1 cellular context compared by ENCODE assay signal in the genomic region with DNA sequence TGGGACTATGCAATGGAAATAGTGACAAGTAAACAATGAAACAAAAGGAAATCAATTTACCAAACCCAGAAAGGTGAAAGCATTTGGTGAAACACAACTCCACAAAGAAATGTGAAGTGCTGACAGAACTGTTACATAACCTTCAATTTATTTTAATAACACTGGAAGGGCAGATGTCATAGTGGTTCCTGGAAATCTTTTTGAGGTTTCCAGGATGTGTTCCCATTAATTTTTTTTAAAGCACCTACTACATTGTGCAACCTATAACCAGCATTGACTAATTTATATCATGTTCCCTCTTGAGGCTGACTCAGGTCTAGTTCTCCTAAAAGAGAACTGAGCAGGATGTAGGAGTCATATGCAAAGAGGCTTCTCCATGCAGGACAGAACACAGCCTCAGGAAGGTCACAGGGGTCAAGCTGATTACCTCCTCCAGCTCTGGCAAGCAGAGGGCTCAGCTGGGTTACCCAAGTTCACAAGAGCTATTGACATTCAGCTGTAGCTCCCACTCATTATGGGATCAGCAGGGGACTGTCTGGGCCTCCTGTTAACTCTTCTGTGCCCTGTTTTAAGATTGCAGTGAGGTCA.
TF ChIP-seq lines count a peak whose summit lies in the region.

No MANE protein-coding gene starts in this region.

TF ChIP-seq in HepG2, 621 proteins besides CTCF, POLR2A, EP300 and RAD21 (continued from another document and continues in another):
- TF ChIP-seq, protein P1, sequence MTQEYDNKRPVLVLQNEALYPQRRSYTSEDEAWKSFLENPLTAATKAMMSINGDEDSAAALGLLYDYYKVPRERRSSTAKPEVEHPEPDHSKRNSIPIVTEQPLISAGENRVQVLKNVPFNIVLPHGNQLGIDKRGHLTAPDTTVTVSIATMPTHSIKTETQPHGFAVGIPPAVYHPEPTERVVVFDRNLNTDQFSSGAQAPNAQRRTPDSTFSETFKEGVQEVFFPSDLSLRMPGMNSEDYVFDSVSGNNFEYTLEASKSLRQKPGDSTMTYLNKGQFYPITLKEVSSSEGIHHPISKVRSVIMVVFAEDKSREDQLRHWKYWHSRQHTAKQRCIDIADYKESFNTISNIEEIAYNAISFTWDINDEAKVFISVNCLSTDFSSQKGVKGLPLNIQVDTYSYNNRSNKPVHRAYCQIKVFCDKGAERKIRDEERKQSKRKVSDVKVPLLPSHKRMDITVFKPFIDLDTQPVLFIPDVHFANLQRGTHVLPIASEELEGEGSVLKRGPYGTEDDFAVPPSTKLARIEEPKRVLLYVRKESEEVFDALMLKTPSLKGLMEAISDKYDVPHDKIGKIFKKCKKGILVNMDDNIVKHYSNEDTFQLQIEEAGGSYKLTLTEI (CRISPR knock-in tag; conservative IDR thresholded peaks at IDR 0.05), result no peak
- TF ChIP-seq ZNF205 (CRISPR knock-in tag; IDR thresholded peaks at IDR 0.05) (0 out of 2 replicates have a peak, but pooled peaks have one; percentile 71), ZNF772 (CRISPR knock-in tag; IDR thresholded peaks at IDR 0.05) (0 out of 2 replicates have a peak, but pooled peaks have one; percentile 24), CEBPG (CRISPR knock-in tag; IDR thresholded peaks at IDR 0.05) (peak; percentile 50; the same call in 1 of the 2 replicates), SIX4 (CRISPR knock-in tag; IDR thresholded peaks at IDR 0.05) (peak; percentile 57), MED1 (CRISPR knock-in tag; IDR thresholded peaks at IDR 0.05) (peak; percentile 83), IKZF1 (IDR thresholded peaks at IDR 0.05) (no peak), HNF4G (IDR thresholded peaks at IDR 0.05; ENCODE audit: borderline replicate concordance, low read depth, low read length) (peak; percentile 19; the same call in 1 of the 2 replicates), HNF4G (CRISPR knock-in tag; IDR thresholded peaks at IDR 0.05; ENCODE audit: borderline replicate concordance, low read depth) (peak; percentile 54; the same call in 1 of the 2 replicates), ATRX (CRISPR knock-in tag; IDR thresholded peaks at IDR 0.05; ENCODE audit: borderline replicate concordance) (no peak), THAP11 (CRISPR knock-in tag; IDR thresholded peaks at IDR 0.05) (0 out of 2 replicates have a peak, but pooled peaks have one; percentile 37), ZNF317 (CRISPR knock-in tag; IDR thresholded peaks at IDR 0.05) (peak; percentile 56; the same call in 1 of the 2 replicates), MIXL1 (CRISPR knock-in tag; IDR thresholded peaks at IDR 0.05) (peak; percentile 95), ZNF253 (CRISPR knock-in tag; IDR thresholded peaks at IDR 0.05; ENCODE audit: borderline replicate concordance) (no peak), SIX1 (CRISPR knock-in tag; IDR thresholded peaks at IDR 0.05; ENCODE audit: borderline replicate concordance) (no peak), MLLT10 (CRISPR knock-in tag; IDR thresholded peaks at IDR 0.05) (no peak), NCOR1 (IDR thresholded peaks at IDR 0.05; ENCODE audit: borderline replicate concordance, low read length) (peak; percentile 80; the same call in 1 of the 2 replicates), MAFF (IDR thresholded peaks at IDR 0.05; ENCODE audit: low read depth, low read length) (no peak), KAT8 (CRISPR knock-in tag; IDR thresholded peaks at IDR 0.05) (peak; percentile 54; the same call in 1 of the 2 replicates), ZNF367 (CRISPR knock-in tag; IDR thresholded peaks at IDR 0.05; ENCODE audit: borderline replicate concordance) (no peak), ZMYM4 (CRISPR knock-in tag; IDR thresholded peaks at IDR 0.05) (peak; percentile 96), SALL1 (CRISPR knock-in tag; IDR thresholded peaks at IDR 0.05) (peak; percentile 94), FOXJ3 (CRISPR knock-in tag; IDR thresholded peaks at IDR 0.05; ENCODE audit: borderline replicate concordance) (peak; percentile 52; the same call in 1 of the 2 replicates), HMG20A (CRISPR knock-in tag; IDR thresholded peaks at IDR 0.05; ENCODE audit: borderline replicate concordance) (peak; percentile 70; the same call in 1 of the 2 replicates), CREB1 (IDR thresholded peaks at IDR 0.05) (no peak), CREB1 (CRISPR knock-in tag; IDR thresholded peaks at IDR 0.05) (no peak)
- TF ChIP-seq, protein P2, sequence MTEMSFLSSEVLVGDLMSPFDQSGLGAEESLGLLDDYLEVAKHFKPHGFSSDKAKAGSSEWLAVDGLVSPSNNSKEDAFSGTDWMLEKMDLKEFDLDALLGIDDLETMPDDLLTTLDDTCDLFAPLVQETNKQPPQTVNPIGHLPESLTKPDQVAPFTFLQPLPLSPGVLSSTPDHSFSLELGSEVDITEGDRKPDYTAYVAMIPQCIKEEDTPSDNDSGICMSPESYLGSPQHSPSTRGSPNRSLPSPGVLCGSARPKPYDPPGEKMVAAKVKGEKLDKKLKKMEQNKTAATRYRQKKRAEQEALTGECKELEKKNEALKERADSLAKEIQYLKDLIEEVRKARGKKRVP (CRISPR knock-in tag; IDR thresholded peaks at IDR 0.05), result peak in 1 of 2 experiments; percentile 63; a peak in 2 of 4 replicates
- TF ChIP-seq, protein P3, sequence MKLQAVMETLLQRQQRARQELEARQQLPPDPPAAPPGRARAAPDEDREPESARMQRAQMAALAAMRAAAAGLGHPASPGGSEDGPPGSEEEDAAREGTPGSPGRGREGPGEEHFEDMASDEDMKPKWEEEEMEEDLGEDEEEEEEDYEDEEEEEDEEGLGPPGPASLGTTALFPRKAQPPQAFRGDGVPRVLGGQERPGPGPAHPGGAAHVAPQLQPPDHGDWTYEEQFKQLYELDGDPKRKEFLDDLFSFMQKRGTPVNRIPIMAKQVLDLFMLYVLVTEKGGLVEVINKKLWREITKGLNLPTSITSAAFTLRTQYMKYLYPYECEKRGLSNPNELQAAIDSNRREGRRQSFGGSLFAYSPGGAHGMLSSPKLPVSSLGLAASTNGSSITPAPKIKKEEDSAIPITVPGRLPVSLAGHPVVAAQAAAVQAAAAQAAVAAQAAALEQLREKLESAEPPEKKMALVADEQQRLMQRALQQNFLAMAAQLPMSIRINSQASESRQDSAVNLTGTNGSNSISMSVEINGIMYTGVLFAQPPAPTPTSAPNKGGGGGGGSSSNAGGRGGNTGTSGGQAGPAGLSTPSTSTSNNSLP (IDR thresholded peaks at IDR 0.05; ENCODE audit: low read depth, low read length), result peak; percentile 78; the same call in 1 of the 2 replicates
- TF ChIP-seq, protein P4, sequence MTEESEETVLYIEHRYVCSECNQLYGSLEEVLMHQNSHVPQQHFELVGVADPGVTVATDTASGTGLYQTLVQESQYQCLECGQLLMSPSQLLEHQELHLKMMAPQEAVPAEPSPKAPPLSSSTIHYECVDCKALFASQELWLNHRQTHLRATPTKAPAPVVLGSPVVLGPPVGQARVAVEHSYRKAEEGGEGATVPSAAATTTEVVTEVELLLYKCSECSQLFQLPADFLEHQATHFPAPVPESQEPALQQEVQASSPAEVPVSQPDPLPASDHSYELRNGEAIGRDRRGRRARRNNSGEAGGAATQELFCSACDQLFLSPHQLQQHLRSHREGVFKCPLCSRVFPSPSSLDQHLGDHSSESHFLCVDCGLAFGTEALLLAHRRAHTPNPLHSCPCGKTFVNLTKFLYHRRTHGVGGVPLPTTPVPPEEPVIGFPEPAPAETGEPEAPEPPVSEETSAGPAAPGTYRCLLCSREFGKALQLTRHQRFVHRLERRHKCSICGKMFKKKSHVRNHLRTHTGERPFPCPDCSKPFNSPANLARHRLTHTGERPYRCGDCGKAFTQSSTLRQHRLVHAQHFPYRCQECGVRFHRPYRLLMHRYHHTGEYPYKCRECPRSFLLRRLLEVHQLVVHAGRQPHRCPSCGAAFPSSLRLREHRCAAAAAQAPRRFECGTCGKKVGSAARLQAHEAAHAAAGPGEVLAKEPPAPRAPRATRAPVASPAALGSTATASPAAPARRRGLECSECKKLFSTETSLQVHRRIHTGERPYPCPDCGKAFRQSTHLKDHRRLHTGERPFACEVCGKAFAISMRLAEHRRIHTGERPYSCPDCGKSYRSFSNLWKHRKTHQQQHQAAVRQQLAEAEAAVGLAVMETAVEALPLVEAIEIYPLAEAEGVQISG (CRISPR knock-in tag; IDR thresholded peaks at IDR 0.05), result peak; percentile 57; the same call in 1 of the 2 replicates
- TF ChIP-seq, protein P5, sequence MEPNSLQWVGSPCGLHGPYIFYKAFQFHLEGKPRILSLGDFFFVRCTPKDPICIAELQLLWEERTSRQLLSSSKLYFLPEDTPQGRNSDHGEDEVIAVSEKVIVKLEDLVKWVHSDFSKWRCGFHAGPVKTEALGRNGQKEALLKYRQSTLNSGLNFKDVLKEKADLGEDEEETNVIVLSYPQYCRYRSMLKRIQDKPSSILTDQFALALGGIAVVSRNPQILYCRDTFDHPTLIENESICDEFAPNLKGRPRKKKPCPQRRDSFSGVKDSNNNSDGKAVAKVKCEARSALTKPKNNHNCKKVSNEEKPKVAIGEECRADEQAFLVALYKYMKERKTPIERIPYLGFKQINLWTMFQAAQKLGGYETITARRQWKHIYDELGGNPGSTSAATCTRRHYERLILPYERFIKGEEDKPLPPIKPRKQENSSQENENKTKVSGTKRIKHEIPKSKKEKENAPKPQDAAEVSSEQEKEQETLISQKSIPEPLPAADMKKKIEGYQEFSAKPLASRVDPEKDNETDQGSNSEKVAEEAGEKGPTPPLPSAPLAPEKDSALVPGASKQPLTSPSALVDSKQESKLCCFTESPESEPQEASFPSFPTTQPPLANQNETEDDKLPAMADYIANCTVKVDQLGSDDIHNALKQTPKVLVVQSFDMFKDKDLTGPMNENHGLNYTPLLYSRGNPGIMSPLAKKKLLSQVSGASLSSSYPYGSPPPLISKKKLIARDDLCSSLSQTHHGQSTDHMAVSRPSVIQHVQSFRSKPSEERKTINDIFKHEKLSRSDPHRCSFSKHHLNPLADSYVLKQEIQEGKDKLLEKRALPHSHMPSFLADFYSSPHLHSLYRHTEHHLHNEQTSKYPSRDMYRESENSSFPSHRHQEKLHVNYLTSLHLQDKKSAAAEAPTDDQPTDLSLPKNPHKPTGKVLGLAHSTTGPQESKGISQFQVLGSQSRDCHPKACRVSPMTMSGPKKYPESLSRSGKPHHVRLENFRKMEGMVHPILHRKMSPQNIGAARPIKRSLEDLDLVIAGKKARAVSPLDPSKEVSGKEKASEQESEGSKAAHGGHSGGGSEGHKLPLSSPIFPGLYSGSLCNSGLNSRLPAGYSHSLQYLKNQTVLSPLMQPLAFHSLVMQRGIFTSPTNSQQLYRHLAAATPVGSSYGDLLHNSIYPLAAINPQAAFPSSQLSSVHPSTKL (CRISPR knock-in tag; IDR thresholded peaks at IDR 0.05), result peak; percentile 77
- TF ChIP-seq, protein P6, sequence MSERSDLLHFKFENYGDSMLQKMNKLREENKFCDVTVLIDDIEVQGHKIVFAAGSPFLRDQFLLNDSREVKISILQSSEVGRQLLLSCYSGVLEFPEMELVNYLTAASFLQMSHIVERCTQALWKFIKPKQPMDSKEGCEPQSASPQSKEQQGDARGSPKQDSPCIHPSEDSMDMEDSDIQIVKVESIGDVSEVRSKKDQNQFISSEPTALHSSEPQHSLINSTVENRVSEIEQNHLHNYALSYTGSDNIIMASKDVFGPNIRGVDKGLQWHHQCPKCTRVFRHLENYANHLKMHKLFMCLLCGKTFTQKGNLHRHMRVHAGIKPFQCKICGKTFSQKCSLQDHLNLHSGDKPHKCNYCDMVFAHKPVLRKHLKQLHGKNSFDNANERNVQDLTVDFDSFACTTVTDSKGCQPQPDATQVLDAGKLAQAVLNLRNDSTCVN (CRISPR knock-in tag; IDR thresholded peaks at IDR 0.05; ENCODE audit: borderline replicate concordance), result 0 out of 2 replicates have a peak, but pooled peaks have one; percentile 50
- TF ChIP-seq, protein P7, sequence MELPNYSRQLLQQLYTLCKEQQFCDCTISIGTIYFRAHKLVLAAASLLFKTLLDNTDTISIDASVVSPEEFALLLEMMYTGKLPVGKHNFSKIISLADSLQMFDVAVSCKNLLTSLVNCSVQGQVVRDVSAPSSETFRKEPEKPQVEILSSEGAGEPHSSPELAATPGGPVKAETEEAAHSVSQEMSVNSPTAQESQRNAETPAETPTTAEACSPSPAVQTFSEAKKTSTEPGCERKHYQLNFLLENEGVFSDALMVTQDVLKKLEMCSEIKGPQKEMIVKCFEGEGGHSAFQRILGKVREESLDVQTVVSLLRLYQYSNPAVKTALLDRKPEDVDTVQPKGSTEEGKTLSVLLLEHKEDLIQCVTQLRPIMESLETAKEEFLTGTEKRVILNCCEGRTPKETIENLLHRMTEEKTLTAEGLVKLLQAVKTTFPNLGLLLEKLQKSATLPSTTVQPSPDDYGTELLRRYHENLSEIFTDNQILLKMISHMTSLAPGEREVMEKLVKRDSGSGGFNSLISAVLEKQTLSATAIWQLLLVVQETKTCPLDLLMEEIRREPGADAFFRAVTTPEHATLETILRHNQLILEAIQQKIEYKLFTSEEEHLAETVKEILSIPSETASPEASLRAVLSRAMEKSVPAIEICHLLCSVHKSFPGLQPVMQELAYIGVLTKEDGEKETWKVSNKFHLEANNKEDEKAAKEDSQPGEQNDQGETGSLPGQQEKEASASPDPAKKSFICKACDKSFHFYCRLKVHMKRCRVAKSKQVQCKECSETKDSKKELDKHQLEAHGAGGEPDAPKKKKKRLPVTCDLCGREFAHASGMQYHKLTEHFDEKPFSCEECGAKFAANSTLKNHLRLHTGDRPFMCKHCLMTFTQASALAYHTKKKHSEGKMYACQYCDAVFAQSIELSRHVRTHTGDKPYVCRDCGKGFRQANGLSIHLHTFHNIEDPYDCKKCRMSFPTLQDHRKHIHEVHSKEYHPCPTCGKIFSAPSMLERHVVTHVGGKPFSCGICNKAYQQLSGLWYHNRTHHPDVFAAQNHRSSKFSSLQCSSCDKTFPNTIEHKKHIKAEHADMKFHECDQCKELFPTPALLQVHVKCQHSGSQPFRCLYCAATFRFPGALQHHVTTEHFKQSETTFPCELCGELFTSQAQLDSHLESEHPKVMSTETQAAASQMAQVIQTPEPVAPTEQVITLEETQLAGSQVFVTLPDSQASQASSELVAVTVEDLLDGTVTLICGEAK (IDR thresholded peaks at IDR 0.05), result no peak
- TF ChIP-seq, protein P7 (CRISPR knock-in tag; IDR thresholded peaks at IDR 0.05), result 0 out of 2 replicates have a peak, but pooled peaks have one; percentile 34
